27 cellular contexts compared by ENCODE assay signal in the genomic region with DNA sequence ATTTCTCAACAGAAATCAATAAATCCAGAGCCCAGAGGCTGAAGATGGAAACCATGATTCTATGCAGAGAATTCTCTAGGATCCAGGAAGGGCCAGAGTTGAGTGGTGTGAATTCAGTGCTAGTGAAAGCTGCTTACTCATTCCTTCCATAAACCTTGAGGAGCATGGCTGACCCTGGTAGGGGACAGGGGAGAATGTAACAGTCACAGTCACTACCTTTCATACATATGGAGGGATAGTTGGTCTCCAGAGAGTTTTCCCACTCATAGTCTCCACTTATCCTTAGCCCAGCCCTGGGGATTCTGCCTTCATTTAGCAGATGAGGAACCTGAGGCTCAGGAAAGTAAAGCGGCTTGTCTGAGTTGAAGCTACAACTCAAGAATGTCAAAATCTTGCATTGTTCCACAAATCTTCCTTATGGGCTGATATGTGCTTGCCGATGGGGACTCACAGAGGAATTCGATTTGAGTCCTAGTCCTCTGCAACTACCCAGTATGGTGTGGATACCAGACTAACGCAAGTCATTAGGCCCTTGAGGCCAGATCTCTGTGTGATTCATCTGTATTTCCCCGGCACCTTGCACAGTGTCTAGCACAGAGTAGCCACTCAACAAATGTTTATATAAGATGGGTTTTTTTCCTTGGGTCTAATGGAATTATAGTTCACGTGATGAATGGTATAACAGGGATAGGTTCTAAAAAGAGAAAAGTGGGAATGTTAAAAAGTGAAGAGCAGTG. TPM values are rescaled to one million over a fixed set of nuclear protein-coding genes. Genes with fewer than 3 reads are reported as not detected.
DNase-seq lines count a peak whose midpoint lies in the region; ATAC-seq and TF ChIP-seq lines count a peak whose summit lies in the region.
"Had no signal": no experiment of that assay in that cellular context is flagged by ENCODE, and none has a peak within 500 bp of the region (broad histone marks: within the 10 kb centered on the region; RNA-seq: fewer than 3 reads in every experiment).

No MANE protein-coding gene starts in this region.

- H4K20me1 ChIP-seq in PC-3 (ENCODE audit: low read length) = no peaks in the 10 kb centered on the region

- H3K4me1 ChIP-seq in breast epithelium = peaks cover 0 to 6% of the 10 kb centered on the region in 2 donors
- peaks cover 16% of the 10 kb centered on the region for H3K4me1 ChIP-seq in PC-3 (ENCODE audit: insufficient read depth, low read length)
- peaks cover 20% of the 10 kb centered on the region for H3K4me1 ChIP-seq in foreskin keratinocyte
- peaks cover 6 to 15% (median 13%) of the 10 kb centered on the region in 4 donors for H3K4me1 ChIP-seq in stomach

- no peaks in the 10 kb centered on the region for H3K9me3 Mint-ChIP-seq in MCF 10A (ENCODE audit: unreplicated experiment)
- H3K9me3 Mint-ChIP-seq in activated T-cell treated with anti-CD3 and anti-CD28 coated beads, Interleukin-2, amount 50 U/mL, for 24 hours = no peaks in the 10 kb centered on the region

- peaks cover 14% of the 10 kb centered on the region for H3K4me1 Mint-ChIP-seq in MCF 10A (ENCODE audit: insufficient read depth, unreplicated experiment)
- H3K4me1 Mint-ChIP-seq in activated T-cell treated with anti-CD3 and anti-CD28 coated beads, Interleukin-2, amount 50 U/mL, for 24 hours (ENCODE audit: low read depth) = peaks cover 18% of the 10 kb centered on the region

- no peaks in the 10 kb centered on the region for H3K27me3 Mint-ChIP-seq in MCF 10A (ENCODE audit: insufficient read depth, unreplicated experiment)
- peaks cover 5% of the 10 kb centered on the region for H3K27me3 Mint-ChIP-seq in activated T-cell treated with anti-CD3 and anti-CD28 coated beads, Interleukin-2, amount 50 U/mL, for 24 hours

- H3K4me2 ChIP-seq in PC-3 (ENCODE audit: low read length) = no peak overlapping the region
- H3K4me2 ChIP-seq: GM23338 had no signal

- H3K79me2 ChIP-seq in PC-3 (ENCODE audit: low read length) = no peaks in the 10 kb centered on the region

- peak overlapping the region; percentile 3 for H3K27ac Mint-ChIP-seq in MCF 10A (ENCODE audit: low read depth, unreplicated experiment)
- no peak overlapping the region for H3K27ac Mint-ChIP-seq in activated T-cell treated with anti-CD3 and anti-CD28 coated beads, Interleukin-2, amount 50 U/mL, for 24 hours
- H3K27ac Mint-ChIP-seq: GM23338 had no signal

- no peak for TF ChIP-seq POLR2A in breast epithelium (IDR thresholded peaks at IDR 0.05)
- TF ChIP-seq POLR2A in stomach (IDR thresholded peaks at IDR 0.05) = no peak

- ATAC-seq in PC-3 (no peak), foreskin keratinocyte (no peak), GM18858 (IDR thresholded peaks at IDR 0.05; ENCODE audit: unreplicated experiment) (no peak), esophagus mucosa (no peak)
- ATAC-seq: GM12878, GM23338, HepG2 had no signal

- POLR2A ChIA-PET in MCF 10A (lab: Yijun Ruan, JAX) = interaction anchor here (1.4 to 1.8 kb wide), 3 partner anchors 12 to 14 kb away, joined by 3 to 4 read pairs (median 4); no protein-coding TSS in a partner anchor
- POLR2A ChIA-PET in PC-3 (lab: Charles Lee; ENCODE audit: unreplicated experiment) = no interaction called here

- H3K9me3 ChIP-seq in breast epithelium = no peaks in the 10 kb centered on the region
- no peaks in the 10 kb centered on the region for H3K9me3 ChIP-seq in PC-3 (ENCODE audit: low read length)
- no peaks in the 10 kb centered on the region for H3K9me3 ChIP-seq in stomach
- H3K9me3 ChIP-seq: HAP-1, SJCRH30 had no signal

- peaks cover 14% of the 10 kb centered on the region for H3K36me3 Mint-ChIP-seq in MCF 10A (ENCODE audit: insufficient read depth, unreplicated experiment)
- H3K36me3 Mint-ChIP-seq in activated T-cell treated with anti-CD3 and anti-CD28 coated beads, Interleukin-2, amount 50 U/mL, for 24 hours (ENCODE audit: low read depth) = peaks cover 8% of the 10 kb centered on the region

- TF ChIP-seq CTCF in MCF 10A (IDR thresholded peaks at IDR 0.05; ENCODE audit: unreplicated experiment) = no peak
- no peak for TF ChIP-seq CTCF in breast epithelium (IDR thresholded peaks at IDR 0.05)
- no peak for TF ChIP-seq CTCF in PC-3 (conservative IDR thresholded peaks at IDR 0.05; ENCODE audit: low read depth, low read length)
- TF ChIP-seq CTCF in foreskin keratinocyte (conservative IDR thresholded peaks at IDR 0.05) = no peak
- no peak for TF ChIP-seq CTCF in stomach (IDR thresholded peaks at IDR 0.05)

- no peak overlapping the region for H3K27ac ChIP-seq in breast epithelium
- H3K27ac ChIP-seq in PC-3 (ENCODE audit: low read length) = no peak overlapping the region
- H3K27ac ChIP-seq in foreskin keratinocyte = peak overlapping the region; percentile 13
- no peak overlapping the region for H3K27ac ChIP-seq in stomach
- H3K27ac ChIP-seq: C4-2B, SJCRH30 had no signal

- CTCF ChIA-PET in MCF 10A (lab: Yijun Ruan, JAX) = no interaction called here
- CTCF ChIA-PET in PC-3 (lab: Charles Lee) = no interaction called here

- H3K4me3 ChIP-seq in breast epithelium (no peak overlapping the region), PC-3 (ENCODE audit: low read length) (no peak overlapping the region), stomach (no peak overlapping the region)
- H3K4me3 ChIP-seq: GM12878, GM23338, HAP-1, SJCRH30 had no signal

- BruUV-seq in MCF 10A (replicated peaks; lab: Mats Ljungman, UMichigan) = no TSS peak
- no TSS peak for BruUV-seq in PC-3 (replicated peaks; lab: Mats Ljungman, UMichigan)

- no peak for TF ChIP-seq EP300 in stomach (IDR thresholded peaks at IDR 0.05)

- H3F3A ChIP-seq in PC-3 (ENCODE audit: low read length, unreplicated experiment) = no peaks in the 10 kb centered on the region

- H3K9ac ChIP-seq in PC-3 (ENCODE audit: low read length) = no peak overlapping the region

- no peaks in the 10 kb centered on the region for H3K36me3 ChIP-seq in breast epithelium
- H3K36me3 ChIP-seq in PC-3 (ENCODE audit: low read depth, low read length) = no peaks in the 10 kb centered on the region
- H3K36me3 ChIP-seq in stomach = no peaks in the 10 kb centered on the region
- H3K36me3 ChIP-seq: HAP-1, SJCRH30 had no signal

- intact Hi-C loops in MCF 10A (cut with micrococcal nuclease) = no loop called here
- intact Hi-C loops in breast epithelium (cut with DNase I; ENCODE audit: low total_unique reads) = no loop called here
- intact Hi-C loops in PC-3 (cut with micrococcal nuclease) = no loop called here
- intact Hi-C loops in stomach (cut with DNase I; ENCODE audit: low total_unique reads) = no loop called here

- DNase-seq in MCF 10A (ENCODE audit: unreplicated experiment) = no peak
- DNase-seq in breast epithelium (ENCODE audit: low spot score in 2 of 2) = no peak
- no peak for DNase-seq in PC-3
- DNase-seq in foreskin keratinocyte = no peak
- no peak for DNase-seq in activated T-cell treated with anti-CD3 and anti-CD28 coated beads, Interleukin-2, amount 50 U/mL, for 24 hours
- no peak for DNase-seq in stomach
- DNase-seq: AML-193, DMS53, KG1, NCI-H1105, NCI-H146, NCI-H2029, NCI-H226, NCI-H524, NCI-H774, SJCRH30 had no signal

- peak overlapping the region; percentile 8; the same call in 1 of the 2 replicates for H2AFZ ChIP-seq in PC-3 (ENCODE audit: low read length)
- H2AFZ ChIP-seq: GM23338 had no signal

- H3K9me2 ChIP-seq in PC-3 (replicated peaks; ENCODE audit: low read length) = no peaks in the 10 kb centered on the region

- no peaks in the 10 kb centered on the region for H3K27me3 ChIP-seq in breast epithelium
- H3K27me3 ChIP-seq in PC-3 (ENCODE audit: low read length) = no peaks in the 10 kb centered on the region
- no peaks in the 10 kb centered on the region for H3K27me3 ChIP-seq in foreskin keratinocyte
- H3K27me3 ChIP-seq in stomach = peaks cover 0 to 11% (median 0%) of the 10 kb centered on the region in 3 donors
- H3K27me3 ChIP-seq: SJCRH30 had no signal

- no peak overlapping the region for H3K4me3 Mint-ChIP-seq in MCF 10A (ENCODE audit: unreplicated experiment)
- no peak overlapping the region for H3K4me3 Mint-ChIP-seq in activated T-cell treated with anti-CD3 and anti-CD28 coated beads, Interleukin-2, amount 50 U/mL, for 24 hours
- H3K4me3 Mint-ChIP-seq: GM23338 had no signal

- WGBS in stomach, 5 donors = 89 to 95% (median 91%) methylated on average over 6 of the region's 6 CpGs

RNA-seq across cellular contexts. Expression of gene ANAPC15, which starts 3.7 kb away (rescaled TPM):
- total RNA-seq in MCF 10A (2022) (52.2 and 63.6 TPM in 2 replicates), breast epithelium (10 to 100 TPM; 12.1 to 22.4 (median 21.4) TPM), PC-3 (2014; rRNA removed) (65.4 and 68.8 TPM in 2 replicates), foreskin keratinocyte (82.7 and 93.2 TPM in 2 replicates), esophagus mucosa (46.0 TPM), stomach (10 to 100 TPM; 13.3 to 74.1 (median 17.0) TPM)
- polyA plus RNA-seq in foreskin keratinocyte (105 and 120 TPM in 2 replicates), stomach (10 to 100 TPM; 56.4 to 79.1 (median 74.8) TPM)

RNA-seq across cellular contexts. Expression of gene TOMT, which starts 10.5 kb away (rescaled TPM):
- total RNA-seq in MCF 10A (2022) (not detected in 2 replicates), breast epithelium (not detected), PC-3 (2014; rRNA removed) (not detected in 2 replicates), foreskin keratinocyte (not detected in 2 replicates), esophagus mucosa (not detected), stomach (not detected)
- polyA plus RNA-seq in foreskin keratinocyte (not detected in 2 replicates), stomach (not detected)
- total RNA-seq: A172, GM12878, GM23338, HepG2, OCI-LY7, SJCRH30 had no signal
- polyA plus RNA-seq: AG04450, GM12878, GM23338, HepG2 had no signal

RNA-seq across cellular contexts. Expression of gene LAMTOR1, which starts 13.1 kb away (rescaled TPM):
- 76.9 and 82.4 TPM in 2 replicates for total RNA-seq in MCF 10A (2022)
- total RNA-seq in breast epithelium = 100 to 1,000 TPM in 2 of 3 donors, 10 to 100 TPM in 1; 87.2 to 120 (median 112) TPM
- total RNA-seq in PC-3 (2014; rRNA removed) = 160 and 169 TPM in 2 replicates
- total RNA-seq in foreskin keratinocyte = 140 and 151 TPM in 2 replicates
- 207 and 209 TPM in 2 replicates for polyA plus RNA-seq in foreskin keratinocyte
- 81.0 TPM for total RNA-seq in esophagus mucosa
- 100 to 1,000 TPM in 2 of 5 donors, 10 to 100 TPM in 2, 1 to 10 TPM in 1; 3.5 to 121 (median 88.4) TPM for total RNA-seq in stomach
- polyA plus RNA-seq in stomach = 100 to 1,000 TPM in 2 of 3 donors, 10 to 100 TPM in 1; 88.6 to 159 (median 153) TPM

RNA-seq across cellular contexts. Expression of gene FOLR3, which starts 19.3 kb away (rescaled TPM):
- total RNA-seq in MCF 10A (2022) = 2.0 and 2.6 TPM in 2 replicates
- total RNA-seq in breast epithelium = under 1 TPM in 1 of 3 donors, not detected in 2; 0.48 TPM
- not detected in 2 replicates for total RNA-seq in PC-3 (2014; rRNA removed)
- total RNA-seq in foreskin keratinocyte = 11.4 and 13.2 TPM in 2 replicates
- polyA plus RNA-seq in foreskin keratinocyte = 17.1 and 18.4 TPM in 2 replicates
- total RNA-seq in esophagus mucosa = not detected
- 10 to 100 TPM in 1 of 5 donors, not detected in 4; 36.8 TPM for total RNA-seq in stomach
- polyA plus RNA-seq in stomach = under 1 TPM in 2 of 3 donors, not detected in 1; 0.15 to 0.62 TPM
- total RNA-seq: A172, GM12878, GM23338, HepG2, HT-29, OCI-LY7, SJCRH30 had no signal
- polyA plus RNA-seq: GM12878, GM23338, HepG2 had no signal

RNA-seq across cellular contexts. Expression of gene LRRC51, which starts 35.5 kb away (rescaled TPM):
- 9.3 and 9.5 TPM in 2 replicates for total RNA-seq in MCF 10A (2022)
- 100 to 1,000 TPM in 1 of 3 donors, 10 to 100 TPM in 2; 14.9 to 103 (median 17.1) TPM for total RNA-seq in breast epithelium
- 5.8 and 6.6 TPM in 2 replicates for total RNA-seq in PC-3 (2014; rRNA removed)
- total RNA-seq in foreskin keratinocyte = 6.3 and 6.4 TPM in 2 replicates
- polyA plus RNA-seq in foreskin keratinocyte = 6.4 and 8.0 TPM in 2 replicates
- total RNA-seq in esophagus mucosa = 5.5 TPM
- 1 to 10 TPM in 2 of 5 donors, not detected in 3; 2.0 to 4.8 TPM for total RNA-seq in stomach
- polyA plus RNA-seq in stomach = 1 to 10 TPM; 5.8 to 7.9 (median 6.8) TPM
